In genomic region chr3:133452603-133453313, GRCh38 we compare ENCODE assay signal across 2 cellular contexts.
TF ChIP-seq lines count a peak whose summit lies in the region.

No MANE protein-coding gene starts in this region.

TF ChIP-seq in IMR-90, 13 proteins besides CTCF, POLR2A, EP300 and RAD21:
- TF ChIP-seq RCOR1 (IDR thresholded peaks at IDR 0.05; ENCODE audit: insufficient replicate concordance, low read length) (no peak), MAFK (IDR thresholded peaks at IDR 0.05; ENCODE audit: low read depth, low read length) (0 out of 2 replicates have a peak, but pooled peaks have one; percentile 13)
TF ChIP-seq in IMR-90: peak in this region for 1.

TF ChIP-seq in WTC11, 78 proteins besides CTCF, POLR2A, EP300 and RAD21:
- TF ChIP-seq USF1 (CRISPR knock-in tag; IDR thresholded peaks at IDR 0.05), result no peak
- TF ChIP-seq ZBTB43 (CRISPR knock-in tag; IDR thresholded peaks at IDR 0.05), result no peak
- TF ChIP-seq ZNF416 (CRISPR knock-in tag; IDR thresholded peaks at IDR 0.05), result no peak
- no peak for TF ChIP-seq RORB (CRISPR knock-in tag; IDR thresholded peaks at IDR 0.05)
- no peak for TF ChIP-seq HMGA2 (CRISPR knock-in tag; IDR thresholded peaks at IDR 0.05)
